1 cellular context compared by ENCODE assay signal in the genomic region with DNA sequence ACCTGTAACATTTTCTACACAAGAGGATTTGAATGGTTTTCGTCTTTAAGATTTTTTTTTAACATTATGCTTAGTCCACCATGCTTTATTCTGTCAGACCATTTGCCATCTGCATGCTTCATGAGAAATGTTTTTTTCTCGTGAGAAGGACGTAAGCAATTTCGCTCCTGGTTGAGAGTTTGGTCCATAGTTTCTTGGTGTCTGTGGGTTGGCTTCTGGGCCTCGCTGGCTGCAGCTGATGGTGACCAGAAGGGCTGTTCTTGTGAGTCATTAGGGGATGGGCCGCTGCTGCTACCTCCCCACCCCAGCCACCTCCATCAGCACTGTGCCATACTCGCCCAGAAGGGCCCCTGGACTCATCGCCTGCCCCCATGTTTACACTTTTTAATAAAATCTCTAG.
TF ChIP-seq lines count a peak whose summit lies in the region.

No MANE protein-coding gene starts in this region.

TF ChIP-seq in GM12878, 131 proteins besides CTCF, POLR2A, EP300 and RAD21:
- TF ChIP-seq, protein P1, sequence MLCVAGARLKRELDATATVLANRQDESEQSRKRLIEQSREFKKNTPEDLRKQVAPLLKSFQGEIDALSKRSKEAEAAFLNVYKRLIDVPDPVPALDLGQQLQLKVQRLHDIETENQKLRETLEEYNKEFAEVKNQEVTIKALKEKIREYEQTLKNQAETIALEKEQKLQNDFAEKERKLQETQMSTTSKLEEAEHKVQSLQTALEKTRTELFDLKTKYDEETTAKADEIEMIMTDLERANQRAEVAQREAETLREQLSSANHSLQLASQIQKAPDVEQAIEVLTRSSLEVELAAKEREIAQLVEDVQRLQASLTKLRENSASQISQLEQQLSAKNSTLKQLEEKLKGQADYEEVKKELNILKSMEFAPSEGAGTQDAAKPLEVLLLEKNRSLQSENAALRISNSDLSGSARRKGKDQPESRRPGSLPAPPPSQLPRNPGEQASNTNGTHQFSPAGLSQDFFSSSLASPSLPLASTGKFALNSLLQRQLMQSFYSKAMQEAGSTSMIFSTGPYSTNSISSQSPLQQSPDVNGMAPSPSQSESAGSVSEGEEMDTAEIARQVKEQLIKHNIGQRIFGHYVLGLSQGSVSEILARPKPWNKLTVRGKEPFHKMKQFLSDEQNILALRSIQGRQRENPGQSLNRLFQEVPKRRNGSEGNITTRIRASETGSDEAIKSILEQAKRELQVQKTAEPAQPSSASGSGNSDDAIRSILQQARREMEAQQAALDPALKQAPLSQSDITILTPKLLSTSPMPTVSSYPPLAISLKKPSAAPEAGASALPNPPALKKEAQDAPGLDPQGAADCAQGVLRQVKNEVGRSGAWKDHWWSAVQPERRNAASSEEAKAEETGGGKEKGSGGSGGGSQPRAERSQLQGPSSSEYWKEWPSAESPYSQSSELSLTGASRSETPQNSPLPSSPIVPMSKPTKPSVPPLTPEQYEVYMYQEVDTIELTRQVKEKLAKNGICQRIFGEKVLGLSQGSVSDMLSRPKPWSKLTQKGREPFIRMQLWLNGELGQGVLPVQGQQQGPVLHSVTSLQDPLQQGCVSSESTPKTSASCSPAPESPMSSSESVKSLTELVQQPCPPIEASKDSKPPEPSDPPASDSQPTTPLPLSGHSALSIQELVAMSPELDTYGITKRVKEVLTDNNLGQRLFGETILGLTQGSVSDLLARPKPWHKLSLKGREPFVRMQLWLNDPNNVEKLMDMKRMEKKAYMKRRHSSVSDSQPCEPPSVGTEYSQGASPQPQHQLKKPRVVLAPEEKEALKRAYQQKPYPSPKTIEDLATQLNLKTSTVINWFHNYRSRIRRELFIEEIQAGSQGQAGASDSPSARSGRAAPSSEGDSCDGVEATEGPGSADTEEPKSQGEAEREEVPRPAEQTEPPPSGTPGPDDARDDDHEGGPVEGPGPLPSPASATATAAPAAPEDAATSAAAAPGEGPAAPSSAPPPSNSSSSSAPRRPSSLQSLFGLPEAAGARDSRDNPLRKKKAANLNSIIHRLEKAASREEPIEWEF (IDR thresholded peaks at IDR 0.05; ENCODE audit: insufficient replicate concordance, low read depth, low read length), result no peak
- no peak for TF ChIP-seq ZNF217 (IDR thresholded peaks at IDR 0.05)
- TF ChIP-seq ZNF207 (IDR thresholded peaks at IDR 0.05; ENCODE audit: borderline replicate concordance), result no peak
- TF ChIP-seq POLR2AphosphoS5 (IDR thresholded peaks at IDR 0.05; ENCODE audit: low read length), result no peak
